In the genomic region with DNA sequence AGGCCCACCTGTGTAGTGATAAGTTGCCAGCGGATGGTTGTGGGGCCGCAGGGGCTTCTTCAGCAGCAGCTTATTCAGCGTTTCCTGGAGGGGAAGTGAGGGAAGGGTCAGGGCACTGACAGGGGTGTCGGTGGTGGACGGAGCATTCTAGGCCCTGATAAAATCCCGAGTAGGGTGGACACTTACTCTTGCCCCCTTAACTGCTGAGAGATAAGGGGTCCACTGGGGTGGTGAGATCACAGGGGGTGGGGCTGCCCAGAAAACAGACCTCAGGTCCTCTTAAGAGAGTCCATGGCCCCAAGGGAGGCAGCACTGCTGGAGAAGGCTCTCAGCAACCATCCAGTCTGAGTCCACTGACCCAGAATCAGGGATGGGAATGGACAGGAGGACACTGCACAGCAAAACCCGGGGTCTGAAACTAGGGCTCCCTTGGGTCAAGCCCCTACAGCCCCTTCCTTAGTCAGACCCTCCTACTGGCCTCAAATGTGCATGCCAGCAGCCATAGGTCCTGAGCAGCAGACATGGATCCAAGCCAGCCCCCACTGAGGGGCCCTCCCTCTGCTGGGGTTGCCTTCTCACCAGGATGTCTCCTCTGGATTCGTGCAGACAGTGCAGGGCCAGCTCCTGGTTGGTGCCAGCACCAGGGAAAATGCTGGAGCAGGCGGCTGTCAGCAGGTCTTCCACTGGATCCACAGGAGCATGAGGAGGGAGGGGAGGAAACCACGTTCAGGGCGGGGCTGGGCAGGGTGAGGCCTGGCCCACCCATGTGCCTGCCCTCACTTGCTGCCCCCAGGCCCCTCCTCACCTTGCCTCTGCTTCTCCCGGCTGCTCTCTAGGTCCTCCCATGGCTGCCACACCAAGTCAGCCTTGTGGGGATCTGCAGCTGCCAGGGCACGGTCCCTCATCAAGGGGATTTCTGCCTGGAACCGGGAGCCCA, we compare ENCODE assay signal across 10 cellular contexts. TPM values are rescaled to one million over a fixed set of nuclear protein-coding genes. Genes with fewer than 3 reads are reported as not detected.
A peak's percentile ranks its signal among the peaks of the same experiment; 100 is the strongest.
DNase-seq lines count a peak whose midpoint lies in the region; ATAC-seq, FAIRE-seq and TF ChIP-seq lines count a peak whose summit lies in the region.
"Had no signal": no experiment of that assay in that cellular context is flagged by ENCODE, and none has a peak within 500 bp of the region (broad histone marks: within the 10 kb centered on the region; RNA-seq: fewer than 3 reads in every experiment).

No MANE protein-coding gene starts in this region.

- POLR2A ChIA-PET in endothelial cell of umbilical vein (lab: Charles Lee), result no interaction called here

- H3K27ac Mint-ChIP-seq in Calu3 (ENCODE audit: unreplicated experiment) (peak overlapping the region; percentile 40), natural killer cell (no peak overlapping the region)

- H3K4me1 Mint-ChIP-seq in Calu3 (ENCODE audit: low read depth, unreplicated experiment), result peaks cover 64% of the 10 kb centered on the region
- H3K4me1 Mint-ChIP-seq in natural killer cell, result peaks cover 12 to 20% of the 10 kb centered on the region in 2 donors

- no peak for TF ChIP-seq EP300 in sigmoid colon (IDR thresholded peaks at IDR 0.05)

- CTCF ChIA-PET in Calu3 (lab: Charles Lee) (no interaction called here), endothelial cell of umbilical vein (lab: Charles Lee) (interaction anchor here (12.0 to 12.5 kb wide), 2 partner anchors 31 to 100 kb away, joined by 131 to 245 read pairs; a partner anchor contains a TSS)

- H3K9ac ChIP-seq in endothelial cell of umbilical vein (replicated peaks; ENCODE audit: extremely low read depth, insufficient read depth, low read length), result no peak overlapping the region

- H2AFZ ChIP-seq in endothelial cell of umbilical vein (ENCODE audit: low read depth, low read length), result no peak overlapping the region

- no peaks in the 10 kb centered on the region for H3K27me3 Mint-ChIP-seq in Calu3 (ENCODE audit: unreplicated experiment)
- no peaks in the 10 kb centered on the region for H3K27me3 Mint-ChIP-seq in natural killer cell (ENCODE audit: low read depth in 2 of 2)

- H3K9me3 ChIP-seq in RWPE2 (ENCODE audit: severe bottlenecking) (no peaks in the 10 kb centered on the region), endothelial cell of umbilical vein (replicated peaks; ENCODE audit: control insufficient read depth, insufficient read depth, low read length) (no peaks in the 10 kb centered on the region), sigmoid colon (no peaks in the 10 kb centered on the region)

- H4K20me1 ChIP-seq in endothelial cell of umbilical vein (replicated peaks; ENCODE audit: control insufficient read depth, extremely low read depth, insufficient read depth, low read length), result no peaks in the 10 kb centered on the region

- ATAC-seq in RWPE2 (ENCODE audit: low read depth), result no peak
- no peak for ATAC-seq in natural killer cell
- no peak for ATAC-seq in HG02678 (IDR thresholded peaks at IDR 0.05; ENCODE audit: unreplicated experiment)
- ATAC-seq in foreskin keratinocyte, result no peak

- H3K4me3 ChIP-seq in RWPE2 (ENCODE audit: severe bottlenecking), result no peak overlapping the region
- no peak overlapping the region for H3K4me3 ChIP-seq in endothelial cell of umbilical vein (replicated peaks in 1 of 3; ENCODE audit: insufficient read depth in 1 of 3, low read depth in 1 of 3, low read length in 3 of 3)
- H3K4me3 ChIP-seq in sigmoid colon, result no peak overlapping the region

- TF ChIP-seq POLR2A in endothelial cell of umbilical vein (IDR thresholded peaks at IDR 0.05; ENCODE audit: low read depth, low read length) (no peak), sigmoid colon (IDR thresholded peaks at IDR 0.05) (no peak)

- TF ChIP-seq CTCF in Calu3 (IDR thresholded peaks at IDR 0.05; ENCODE audit: unreplicated experiment), result no peak
- TF ChIP-seq CTCF in RWPE2 (IDR thresholded peaks at IDR 0.05; ENCODE audit: poor library complexity, severe bottlenecking), result no peak
- TF ChIP-seq CTCF in endothelial cell of umbilical vein (IDR thresholded peaks at IDR 0.05; ENCODE audit: extremely low read depth in 1 of 2, insufficient read depth in 1 of 2, low read depth in 1 of 2, low read length in 2 of 2), result no peak
- TF ChIP-seq CTCF in sigmoid colon (IDR thresholded peaks at IDR 0.05), result no peak
- no peak for TF ChIP-seq CTCF in natural killer cell (IDR thresholded peaks at IDR 0.05)
- TF ChIP-seq CTCF in foreskin keratinocyte (conservative IDR thresholded peaks at IDR 0.05), result no peak

- H3K9me1 ChIP-seq in endothelial cell of umbilical vein (replicated peaks; ENCODE audit: control insufficient read depth, extremely low read depth, insufficient read depth, low read length), result no peaks in the 10 kb centered on the region

- no peaks in the 10 kb centered on the region for H3K27me3 ChIP-seq in RWPE2 (ENCODE audit: insufficient read depth, poor library complexity, severe bottlenecking)
- no peaks in the 10 kb centered on the region for H3K27me3 ChIP-seq in endothelial cell of umbilical vein (ENCODE audit: control insufficient read depth in 2 of 2, insufficient read depth in 2 of 2, low read length in 2 of 2)
- no peaks in the 10 kb centered on the region for H3K27me3 ChIP-seq in sigmoid colon
- H3K27me3 ChIP-seq in foreskin keratinocyte, result no peaks in the 10 kb centered on the region

- peaks cover 22% of the 10 kb centered on the region for H3K79me2 ChIP-seq in endothelial cell of umbilical vein (ENCODE audit: control insufficient read depth, insufficient read depth, low read length)

- H3K36me3 Mint-ChIP-seq in Calu3 (ENCODE audit: insufficient read depth, unreplicated experiment) (peaks cover 67% of the 10 kb centered on the region), natural killer cell (peaks cover 18% of the 10 kb centered on the region)

- H3K36me3 ChIP-seq in RWPE2 (ENCODE audit: low read depth) (peaks cover 96% of the 10 kb centered on the region), endothelial cell of umbilical vein (ENCODE audit: control insufficient read depth in 2 of 2, extremely low read depth in 1 of 2, insufficient read depth in 2 of 2, low read length in 2 of 2) (peaks cover 38 to 49% of the 10 kb centered on the region in 2 experiments), sigmoid colon (peaks cover 36 to 89% (median 59%) of the 10 kb centered on the region in 4 donors)

- dilution Hi-C loops in endothelial cell of umbilical vein (cut with MboI; ENCODE audit: extremely low pct_ligation_motif_present, low sequenced_read_pairs), result no loop called here

- H3K4me2 ChIP-seq in endothelial cell of umbilical vein (ENCODE audit: insufficient read depth, low read length), result no peak overlapping the region

- WGBS in sigmoid colon, 2 donors, result 81 to 83% methylated on average over 14 of the region's 14 CpGs

- H3K4me3 Mint-ChIP-seq in Calu3 (ENCODE audit: low read depth, unreplicated experiment) (no peak overlapping the region), natural killer cell (no peak overlapping the region)
- H3K4me3 Mint-ChIP-seq: neural crest cell had no signal

- H3K27ac ChIP-seq in RWPE2 (ENCODE audit: poor library complexity, severe bottlenecking) (peak overlapping the region; percentile 89), endothelial cell of umbilical vein (ENCODE audit: insufficient read depth, low read depth, low read length) (peak overlapping the region; percentile 98), sigmoid colon (peak overlapping the region; percentile 79 to 99 (median 88)), foreskin keratinocyte (no peak overlapping the region)

- no TSS peak for BruUV-seq in Calu3 (replicated peaks; lab: Mats Ljungman, UMichigan)
- BruUV-seq in endothelial cell of umbilical vein (replicated peaks; lab: Mats Ljungman, UMichigan), result no TSS peak

- no peak for DNase-seq in Calu3
- peak; percentile 69 for DNase-seq in RWPE2 (ENCODE audit: low spot score)
- DNase-seq in endothelial cell of umbilical vein (ENCODE audit: low read depth, low spot score), result no peak
- no peak for DNase-seq in sigmoid colon
- DNase-seq in natural killer cell, result no peak
- DNase-seq in islet precursor cell, result no peak
- DNase-seq in foreskin keratinocyte, result no peak
- DNase-seq: NCI-H748 treated with DMSO at 0.1 percent for 48 hours had no signal

- intact Hi-C loops in Calu3 (cut with micrococcal nuclease; ENCODE audit: unreplicated experiment), result no loop called here
- intact Hi-C loops in endothelial cell of umbilical vein (cut with micrococcal nuclease), result loop anchor here (5.0 kb wide), 1 partner anchor 141 kb away; no protein-coding TSS in a partner anchor
- intact Hi-C loops in sigmoid colon (cut with DNase I), result no loop called here
- intact Hi-C loops in natural killer cell (cut with micrococcal nuclease), result no loop called here

- H3K9me3 Mint-ChIP-seq in Calu3 (ENCODE audit: low read depth, unreplicated experiment), result no peaks in the 10 kb centered on the region
- no peaks in the 10 kb centered on the region for H3K9me3 Mint-ChIP-seq in natural killer cell
- H3K9me3 Mint-ChIP-seq: neural crest cell had no signal

- no peak for FAIRE-seq in endothelial cell of umbilical vein (lab: Jason Lieb, UNC)

- peaks cover 32% of the 10 kb centered on the region for H3K4me1 ChIP-seq in RWPE2 (ENCODE audit: insufficient read depth, poor library complexity, severe bottlenecking)
- H3K4me1 ChIP-seq in endothelial cell of umbilical vein (ENCODE audit: control insufficient read depth, extremely low read depth, insufficient read depth, low read length), result peaks cover 57% of the 10 kb centered on the region
- peaks cover 0 to 81% (median 68%) of the 10 kb centered on the region in 4 donors for H3K4me1 ChIP-seq in sigmoid colon
- no peaks in the 10 kb centered on the region for H3K4me1 ChIP-seq in foreskin keratinocyte

TF ChIP-seq in endothelial cell of umbilical vein, 7 proteins besides CTCF, POLR2A, EP300 and RAD21 (continues in another document):
- TF ChIP-seq, protein P1, sequence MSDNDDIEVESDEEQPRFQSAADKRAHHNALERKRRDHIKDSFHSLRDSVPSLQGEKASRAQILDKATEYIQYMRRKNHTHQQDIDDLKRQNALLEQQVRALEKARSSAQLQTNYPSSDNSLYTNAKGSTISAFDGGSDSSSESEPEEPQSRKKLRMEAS (IDR thresholded peaks at IDR 0.05; ENCODE audit: insufficient read depth, insufficient read length), result no peak
- no peak for TF ChIP-seq EZH2 (IDR thresholded peaks at IDR 0.05; ENCODE audit: borderline replicate concordance, low read depth, low read length, severe bottlenecking)

RNA-seq across cellular contexts. Expression of a gene that starts 12.1 kb away (rescaled TPM):
- total RNA-seq in Calu3 (2022), result 37.2 and 37.9 TPM in 2 replicates
- 82.4 and 82.6 TPM in 2 replicates for total RNA-seq in endothelial cell of umbilical vein
- polyA plus RNA-seq in endothelial cell of umbilical vein, result 25.8 and 29.8 TPM in 2 replicates
- 33.5 and 34.9 TPM in 2 replicates for polyA plus RNA-seq in endothelial cell of umbilical vein (2011; cell fraction: cytosol; rRNA removed)
- polyA plus RNA-seq in endothelial cell of umbilical vein (2011; cell fraction: nucleus; rRNA removed), result 21.7 and 25.2 TPM in 2 replicates
- 48.9 and 63.0 TPM in 2 replicates for polyA plus RNA-seq in endothelial cell of umbilical vein (2012)
- polyA minus RNA-seq in endothelial cell of umbilical vein, result 27.9 and 28.4 TPM in 2 replicates
- 12.2 TPM for polyA minus RNA-seq in endothelial cell of umbilical vein (2011; cell fraction: cytosol; rRNA and poly(A)+ RNA removed)
- polyA minus RNA-seq in endothelial cell of umbilical vein (2011; cell fraction: nucleus; rRNA and poly(A)+ RNA removed), result 9.1 and 12.8 TPM in 2 replicates
- 10 to 100 TPM; 33.5 to 63.1 (median 37.3) TPM for total RNA-seq in sigmoid colon
- 10 to 100 TPM; 11.4 to 20.4 (median 16.9) TPM for polyA plus RNA-seq in sigmoid colon
- total RNA-seq in natural killer cell, result 10 to 100 TPM; 26.0 to 32.3 (median 28.9) TPM
- 12.2 and 13.6 TPM in 2 replicates for total RNA-seq in foreskin keratinocyte
- 9.6 TPM in 2 replicates for polyA plus RNA-seq in foreskin keratinocyte
